ENCODE assay signal across 2 cellular contexts in the genomic region with DNA sequence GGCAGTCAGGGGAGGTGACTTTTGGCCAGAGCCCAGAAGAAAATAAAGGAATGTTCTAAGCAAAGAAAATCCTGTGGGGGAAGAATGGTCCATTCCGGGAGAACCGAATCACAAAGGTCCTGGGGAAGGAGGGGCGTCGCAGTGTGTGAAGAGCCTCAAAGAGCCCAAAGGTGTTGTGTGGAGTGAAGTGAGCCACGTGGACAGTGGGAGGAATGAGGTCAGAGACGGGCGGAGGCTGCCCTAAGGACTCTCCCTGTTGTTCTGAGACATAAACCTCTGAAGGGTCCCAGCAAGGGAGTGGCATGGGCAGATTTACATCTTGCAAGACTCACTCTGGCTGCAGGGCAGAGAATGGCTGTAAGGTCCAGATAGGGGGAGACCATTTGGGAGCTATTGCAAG.
TF ChIP-seq lines count a peak whose summit lies in the region.

No MANE protein-coding gene starts in this region.

TF ChIP-seq in A549, 52 proteins besides CTCF, POLR2A, EP300 and RAD21 (continued from another document):
- TF ChIP-seq, protein P1, sequence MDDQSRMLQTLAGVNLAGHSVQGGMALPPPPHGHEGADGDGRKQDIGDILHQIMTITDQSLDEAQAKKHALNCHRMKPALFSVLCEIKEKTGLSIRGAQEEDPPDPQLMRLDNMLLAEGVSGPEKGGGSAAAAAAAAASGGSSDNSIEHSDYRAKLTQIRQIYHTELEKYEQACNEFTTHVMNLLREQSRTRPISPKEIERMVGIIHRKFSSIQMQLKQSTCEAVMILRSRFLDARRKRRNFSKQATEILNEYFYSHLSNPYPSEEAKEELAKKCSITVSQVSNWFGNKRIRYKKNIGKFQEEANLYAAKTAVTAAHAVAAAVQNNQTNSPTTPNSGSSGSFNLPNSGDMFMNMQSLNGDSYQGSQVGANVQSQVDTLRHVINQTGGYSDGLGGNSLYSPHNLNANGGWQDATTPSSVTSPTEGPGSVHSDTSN (IDR thresholded peaks at IDR 0.05): no peak
- TF ChIP-seq, protein P2, sequence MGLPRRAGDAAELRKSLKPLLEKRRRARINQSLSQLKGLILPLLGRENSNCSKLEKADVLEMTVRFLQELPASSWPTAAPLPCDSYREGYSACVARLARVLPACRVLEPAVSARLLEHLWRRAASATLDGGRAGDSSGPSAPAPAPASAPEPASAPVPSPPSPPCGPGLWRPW (IDR thresholded peaks at IDR 0.05): no peak
- TF ChIP-seq HOXA7 (CRISPR knock-in tag; IDR thresholded peaks at IDR 0.05) (no peak), RNF2 (IDR thresholded peaks at IDR 0.05; ENCODE audit: borderline replicate concordance, low read depth) (no peak)

TF ChIP-seq in HEK293, 187 proteins besides CTCF, POLR2A, EP300 and RAD21 (continued from another document):
- TF ChIP-seq KLF1 (tag by site-specific recombination; IDR thresholded peaks at IDR 0.05) (peak; percentile 88), ZFHX2 (tag by site-specific recombination; conservative IDR thresholded peaks at IDR 0.05) (peak; percentile 35)
- TF ChIP-seq, protein P3, sequence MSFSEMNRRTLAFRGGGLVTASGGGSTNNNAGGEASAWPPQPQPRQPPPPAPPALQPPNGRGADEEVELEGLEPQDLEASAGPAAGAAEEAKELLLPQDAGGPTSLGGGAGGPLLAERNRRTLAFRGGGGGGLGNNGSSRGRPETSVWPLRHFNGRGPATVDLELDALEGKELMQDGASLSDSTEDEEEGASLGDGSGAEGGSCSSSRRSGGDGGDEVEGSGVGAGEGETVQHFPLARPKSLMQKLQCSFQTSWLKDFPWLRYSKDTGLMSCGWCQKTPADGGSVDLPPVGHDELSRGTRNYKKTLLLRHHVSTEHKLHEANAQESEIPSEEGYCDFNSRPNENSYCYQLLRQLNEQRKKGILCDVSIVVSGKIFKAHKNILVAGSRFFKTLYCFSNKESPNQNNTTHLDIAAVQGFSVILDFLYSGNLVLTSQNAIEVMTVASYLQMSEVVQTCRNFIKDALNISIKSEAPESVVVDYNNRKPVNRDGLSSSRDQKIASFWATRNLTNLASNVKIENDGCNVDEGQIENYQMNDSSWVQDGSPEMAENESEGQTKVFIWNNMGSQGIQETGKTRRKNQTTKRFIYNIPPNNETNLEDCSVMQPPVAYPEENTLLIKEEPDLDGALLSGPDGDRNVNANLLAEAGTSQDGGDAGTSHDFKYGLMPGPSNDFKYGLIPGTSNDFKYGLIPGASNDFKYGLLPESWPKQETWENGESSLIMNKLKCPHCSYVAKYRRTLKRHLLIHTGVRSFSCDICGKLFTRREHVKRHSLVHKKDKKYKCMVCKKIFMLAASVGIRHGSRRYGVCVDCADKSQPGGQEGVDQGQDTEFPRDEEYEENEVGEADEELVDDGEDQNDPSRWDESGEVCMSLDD (tag by site-specific recombination; IDR thresholded peaks at IDR 0.05): no peak
